1 cellular context compared by ENCODE assay signal in the genomic region with DNA sequence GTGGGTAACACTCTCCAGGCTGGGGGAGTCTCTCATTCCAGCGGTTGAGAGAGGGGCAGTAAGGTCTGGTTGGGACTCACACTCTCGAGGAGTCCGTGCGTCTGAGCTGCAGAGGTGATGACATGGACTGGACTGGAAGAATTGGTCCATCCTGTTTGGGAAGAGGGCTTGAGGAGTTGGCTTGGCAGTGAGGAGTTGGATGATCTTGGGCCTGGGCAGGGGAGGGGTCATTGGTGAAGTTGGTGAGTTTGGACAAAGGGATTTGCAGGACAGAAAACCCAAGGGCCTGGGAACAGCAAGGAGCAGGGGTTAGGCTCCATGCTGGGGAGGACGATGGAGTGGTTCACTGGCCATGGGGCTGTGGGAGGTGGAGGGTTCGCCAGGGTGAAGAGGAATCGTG.
TF ChIP-seq lines count a peak whose summit lies in the region.

No MANE protein-coding gene starts in this region.

TF ChIP-seq in K562, 482 proteins besides CTCF, POLR2A, EP300 and RAD21:
- TF ChIP-seq ZNF263 (CRISPR knock-in tag; IDR thresholded peaks at IDR 0.05; ENCODE audit: borderline replicate concordance) (peak; percentile 30; the same call in 1 of the 2 replicates), ELF4 (CRISPR knock-in tag; IDR thresholded peaks at IDR 0.05) (0 out of 2 replicates have a peak, but pooled peaks have one; percentile 60)
- TF ChIP-seq, protein P1, sequence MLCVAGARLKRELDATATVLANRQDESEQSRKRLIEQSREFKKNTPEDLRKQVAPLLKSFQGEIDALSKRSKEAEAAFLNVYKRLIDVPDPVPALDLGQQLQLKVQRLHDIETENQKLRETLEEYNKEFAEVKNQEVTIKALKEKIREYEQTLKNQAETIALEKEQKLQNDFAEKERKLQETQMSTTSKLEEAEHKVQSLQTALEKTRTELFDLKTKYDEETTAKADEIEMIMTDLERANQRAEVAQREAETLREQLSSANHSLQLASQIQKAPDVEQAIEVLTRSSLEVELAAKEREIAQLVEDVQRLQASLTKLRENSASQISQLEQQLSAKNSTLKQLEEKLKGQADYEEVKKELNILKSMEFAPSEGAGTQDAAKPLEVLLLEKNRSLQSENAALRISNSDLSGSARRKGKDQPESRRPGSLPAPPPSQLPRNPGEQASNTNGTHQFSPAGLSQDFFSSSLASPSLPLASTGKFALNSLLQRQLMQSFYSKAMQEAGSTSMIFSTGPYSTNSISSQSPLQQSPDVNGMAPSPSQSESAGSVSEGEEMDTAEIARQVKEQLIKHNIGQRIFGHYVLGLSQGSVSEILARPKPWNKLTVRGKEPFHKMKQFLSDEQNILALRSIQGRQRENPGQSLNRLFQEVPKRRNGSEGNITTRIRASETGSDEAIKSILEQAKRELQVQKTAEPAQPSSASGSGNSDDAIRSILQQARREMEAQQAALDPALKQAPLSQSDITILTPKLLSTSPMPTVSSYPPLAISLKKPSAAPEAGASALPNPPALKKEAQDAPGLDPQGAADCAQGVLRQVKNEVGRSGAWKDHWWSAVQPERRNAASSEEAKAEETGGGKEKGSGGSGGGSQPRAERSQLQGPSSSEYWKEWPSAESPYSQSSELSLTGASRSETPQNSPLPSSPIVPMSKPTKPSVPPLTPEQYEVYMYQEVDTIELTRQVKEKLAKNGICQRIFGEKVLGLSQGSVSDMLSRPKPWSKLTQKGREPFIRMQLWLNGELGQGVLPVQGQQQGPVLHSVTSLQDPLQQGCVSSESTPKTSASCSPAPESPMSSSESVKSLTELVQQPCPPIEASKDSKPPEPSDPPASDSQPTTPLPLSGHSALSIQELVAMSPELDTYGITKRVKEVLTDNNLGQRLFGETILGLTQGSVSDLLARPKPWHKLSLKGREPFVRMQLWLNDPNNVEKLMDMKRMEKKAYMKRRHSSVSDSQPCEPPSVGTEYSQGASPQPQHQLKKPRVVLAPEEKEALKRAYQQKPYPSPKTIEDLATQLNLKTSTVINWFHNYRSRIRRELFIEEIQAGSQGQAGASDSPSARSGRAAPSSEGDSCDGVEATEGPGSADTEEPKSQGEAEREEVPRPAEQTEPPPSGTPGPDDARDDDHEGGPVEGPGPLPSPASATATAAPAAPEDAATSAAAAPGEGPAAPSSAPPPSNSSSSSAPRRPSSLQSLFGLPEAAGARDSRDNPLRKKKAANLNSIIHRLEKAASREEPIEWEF (CRISPR knock-in tag; IDR thresholded peaks at IDR 0.05) = no peak
